ENCODE assay signal across 8 cellular contexts in genomic region chr1:234598974-234599616, GRCh38. TPM values are rescaled to one million over a fixed set of nuclear protein-coding genes. Genes with fewer than 3 reads are reported as not detected.
A peak's percentile ranks its signal among the peaks of the same experiment; 100 is the strongest.
DNase-seq lines count a peak whose midpoint lies in the region; ATAC-seq lines count a peak whose summit lies in the region.

No MANE protein-coding gene starts in this region.

- no peak for DNase-seq in activated T-cell treated with anti-CD3 and anti-CD28 coated beads, Interleukin-2, amount 50 U/mL, for 4 hours
- no peak for DNase-seq in activated T-cell treated with anti-CD3 and anti-CD28 coated beads for 4 hours
- DNase-seq in activated T-helper 2 cell treated with anti-CD3 and anti-CD28 coated beads, Interferon-gamma antibody, Interleukin-2, Interleukin-4, amounts not matched to agents 10 μg/mL and 5 μg/mL and 100 μg/mL, durations not matched to agents 14 hours and 24 hours and 36 hours (ENCODE audit: low spot score), result no peak
- no peak for DNase-seq in stimulated activated CD4-positive, alpha-beta T cell treated with anti-CD3 and anti-CD28 coated beads, Interleukin-2, amount 100 ng/mL, for 24 hours

- no peaks in the 10 kb centered on the region for H3K36me3 ChIP-seq in stomach smooth muscle (ENCODE audit: control insufficient read depth in 2 of 2, insufficient read depth in 2 of 2, low read length in 2 of 2)

- peaks cover 11% of the 10 kb centered on the region for H3K36me3 Mint-ChIP-seq in activated T-cell treated with anti-CD3 and anti-CD28 coated beads, Interleukin-2, amount 50 U/mL, for 4 hours (ENCODE audit: insufficient read depth)
- peaks cover 52% of the 10 kb centered on the region for H3K36me3 Mint-ChIP-seq in activated T-helper 2 cell treated with anti-CD3 and anti-CD28 coated beads, Interferon-gamma antibody, Interleukin-2, Interleukin-4, amounts not matched to agents 10 μg/mL and 5 μg/mL and 100 μg/mL, durations not matched to agents 14 hours and 24 hours and 36 hours (ENCODE audit: low read depth)

- H3K27me3 Mint-ChIP-seq in activated T-cell treated with anti-CD3 and anti-CD28 coated beads, Interleukin-2, amount 50 U/mL, for 4 hours (ENCODE audit: low read depth), result no peaks in the 10 kb centered on the region
- H3K27me3 Mint-ChIP-seq in activated T-helper 2 cell treated with anti-CD3 and anti-CD28 coated beads, Interferon-gamma antibody, Interleukin-2, Interleukin-4, amounts not matched to agents 10 μg/mL and 5 μg/mL and 100 μg/mL, durations not matched to agents 14 hours and 24 hours and 36 hours (ENCODE audit: low read depth), result no peaks in the 10 kb centered on the region

- no peak for ATAC-seq in activated T-cell treated with anti-CD3 and anti-CD28 coated beads, Interleukin-2, amount 50 U/mL, for 4 hours
- ATAC-seq in GM21423 (IDR thresholded peaks at IDR 0.05; ENCODE audit: unreplicated experiment), result no peak
- ATAC-seq in GM21825 (IDR thresholded peaks at IDR 0.05; ENCODE audit: unreplicated experiment), result no peak

- H3K27ac ChIP-seq in stomach smooth muscle (ENCODE audit: low read length), result peak overlapping the region; percentile 98

- no peaks in the 10 kb centered on the region for H3K27me3 ChIP-seq in stomach smooth muscle (ENCODE audit: control insufficient read depth in 1 of 2, insufficient read depth in 2 of 2, low read length in 2 of 2)

- H3K9ac ChIP-seq in stomach smooth muscle (ENCODE audit: low read length in 2 of 2), result peak overlapping the region; percentile 69 to 82

- peaks cover 58% of the 10 kb centered on the region for H3K4me1 Mint-ChIP-seq in activated T-cell treated with anti-CD3 and anti-CD28 coated beads, Interleukin-2, amount 50 U/mL, for 4 hours (ENCODE audit: low read depth)
- peaks cover 54% of the 10 kb centered on the region for H3K4me1 Mint-ChIP-seq in activated T-helper 2 cell treated with anti-CD3 and anti-CD28 coated beads, Interferon-gamma antibody, Interleukin-2, Interleukin-4, amounts not matched to agents 10 μg/mL and 5 μg/mL and 100 μg/mL, durations not matched to agents 14 hours and 24 hours and 36 hours (ENCODE audit: low read depth)

- H3K9me3 ChIP-seq in iPS-18c (ENCODE audit: control insufficient read depth, insufficient read depth, low read length) (no peaks in the 10 kb centered on the region), stomach smooth muscle (ENCODE audit: control insufficient read depth in 2 of 2, low read length in 2 of 2) (no peaks in the 10 kb centered on the region)

- H3K4me1 ChIP-seq in stomach smooth muscle (ENCODE audit: control insufficient read depth, insufficient read depth, low read length), result peaks cover 28% of the 10 kb centered on the region

- H3K4me3 ChIP-seq in iPS-18c (ENCODE audit: insufficient read depth, low read depth, low read length) (peak overlapping the region; percentile 56), stomach smooth muscle (ENCODE audit: low read length in 2 of 2) (peak overlapping the region; percentile 61 to 64)

- peak overlapping the region; percentile 85 for H3K4me3 Mint-ChIP-seq in activated T-cell treated with anti-CD3 and anti-CD28 coated beads, Interleukin-2, amount 50 U/mL, for 4 hours
- H3K4me3 Mint-ChIP-seq in activated T-helper 2 cell treated with anti-CD3 and anti-CD28 coated beads, Interferon-gamma antibody, Interleukin-2, Interleukin-4, amounts not matched to agents 10 μg/mL and 5 μg/mL and 100 μg/mL, durations not matched to agents 14 hours and 24 hours and 36 hours (ENCODE audit: low read depth), result peak overlapping the region; percentile 82

- H3K9me3 Mint-ChIP-seq in activated T-cell treated with anti-CD3 and anti-CD28 coated beads, Interleukin-2, amount 50 U/mL, for 4 hours, result no peaks in the 10 kb centered on the region
- peaks cover 10% of the 10 kb centered on the region for H3K9me3 Mint-ChIP-seq in activated T-helper 2 cell treated with anti-CD3 and anti-CD28 coated beads, Interferon-gamma antibody, Interleukin-2, Interleukin-4, amounts not matched to agents 10 μg/mL and 5 μg/mL and 100 μg/mL, durations not matched to agents 14 hours and 24 hours and 36 hours

- H3K27ac Mint-ChIP-seq in activated T-helper 2 cell treated with anti-CD3 and anti-CD28 coated beads, Interferon-gamma antibody, Interleukin-2, Interleukin-4, amounts not matched to agents 10 μg/mL and 5 μg/mL and 100 μg/mL, durations not matched to agents 14 hours and 24 hours and 36 hours, result peak overlapping the region; percentile 92

- intact Hi-C loops in activated T-helper 2 cell treated with anti-CD3 and anti-CD28 coated beads, Interferon-gamma antibody, Interleukin-2, Interleukin-4, amounts not matched to agents 10 μg/mL and 5 μg/mL and 100 μg/mL, durations not matched to agents 14 hours and 24 hours and 36 hours (cut with micrococcal nuclease), result loop anchor here (1.0 kb wide), 1 partner anchor 98 kb away; no protein-coding TSS in a partner anchor

RNA-seq across cellular contexts. Expression of gene IRF2BP2, which starts 10.9 kb away (rescaled TPM):
- total RNA-seq in activated T-cell treated with anti-CD3 and anti-CD28 coated beads, Interleukin-2, amount 50 U/mL, for 4 hours, result 10 to 100 TPM; 69.3 to 86.1 (median 75.2) TPM
- total RNA-seq in activated T-helper 2 cell treated with anti-CD3 and anti-CD28 coated beads, Interferon-gamma antibody, Interleukin-2, Interleukin-4, amounts not matched to agents 10 μg/mL and 5 μg/mL and 100 μg/mL, durations not matched to agents 14 hours and 24 hours and 36 hours, result 276 and 292 TPM in 2 replicates
